1 cellular context compared by ENCODE assay signal in genomic region chr2:119366649-119367471, GRCh38.
A peak's percentile ranks its signal among the peaks of the same experiment; 100 is the strongest.
TF ChIP-seq lines count a peak whose summit lies in the region.

TSS of gene C2orf76 (minus strand) at chr2:119366834. CDS start at chr2:119339959, 26,875 bp downstream.
TSS of gene DBI (plus strand) at chr2:119366977. CDS start at chr2:119367052, 75 bp downstream.

TF ChIP-seq in K562, 482 proteins besides CTCF, POLR2A, EP300 and RAD21 (continued from another document and continues in another):
- TF ChIP-seq ZNF407 (IDR thresholded peaks at IDR 0.05; ENCODE audit: low read depth): no peak
- TF ChIP-seq GATAD2B (IDR thresholded peaks at IDR 0.05; ENCODE audit: borderline replicate concordance): no peak
- no peak for TF ChIP-seq NFIC (IDR thresholded peaks at IDR 0.05)
- peak; percentile 81 for TF ChIP-seq ELF2 (CRISPR knock-in tag; IDR thresholded peaks at IDR 0.05)
- TF ChIP-seq ZNF253 (CRISPR knock-in tag; conservative IDR thresholded peaks at IDR 0.05): no peak
- no peak for TF ChIP-seq STAT5B (CRISPR knock-in tag; IDR thresholded peaks at IDR 0.05)
- peak in 1 of 2 experiments; percentile 74; a peak in 2 of 4 replicates for TF ChIP-seq ZNF639 (CRISPR knock-in tag; conservative IDR thresholded peaks at IDR 0.05 in 1 of 2, IDR thresholded peaks at IDR 0.05 in 1 of 2)
- TF ChIP-seq SRSF1 (IDR thresholded peaks at IDR 0.05; ENCODE audit: low read depth, low read length): no peak
- no peak for TF ChIP-seq KAT2B (IDR thresholded peaks at IDR 0.05; ENCODE audit: low read depth, low read length)
- TF ChIP-seq SPI1 (IDR thresholded peaks at IDR 0.05; ENCODE audit: borderline replicate concordance, low read depth, low read length): no peak
- TF ChIP-seq SAP30 (IDR thresholded peaks at IDR 0.05; ENCODE audit: borderline replicate concordance, insufficient read depth, low read depth, low read length, poor library complexity, severe bottlenecking): no peak
- TF ChIP-seq ARID1B (IDR thresholded peaks at IDR 0.05): 0 out of 2 replicates have a peak, but pooled peaks have one; percentile 14
- peak; percentile 50; the same call in 1 of the 2 replicates for TF ChIP-seq GTF2E2 (tag; IDR thresholded peaks at IDR 0.05)
- no peak for TF ChIP-seq ZNF224 (CRISPR knock-in tag; IDR thresholded peaks at IDR 0.05)
- no peak for TF ChIP-seq NR2F6 (CRISPR knock-in tag; IDR thresholded peaks at IDR 0.05)
- no peak for TF ChIP-seq ZNF174 (CRISPR knock-in tag; IDR thresholded peaks at IDR 0.05)
- no peak for TF ChIP-seq ZNF324 (CRISPR knock-in tag; IDR thresholded peaks at IDR 0.05)
- TF ChIP-seq PML (IDR thresholded peaks at IDR 0.05; ENCODE audit: low read length): peak; percentile 63; the same call in 1 of the 2 replicates
- no peak for TF ChIP-seq IRF2 (CRISPR knock-in tag; IDR thresholded peaks at IDR 0.05)
- no peak for TF ChIP-seq ZNF609 (CRISPR knock-in tag; IDR thresholded peaks at IDR 0.05; ENCODE audit: borderline replicate concordance)
- no peak for TF ChIP-seq ZFP30 (CRISPR knock-in tag; IDR thresholded peaks at IDR 0.05; ENCODE audit: borderline replicate concordance)
- no peak for TF ChIP-seq ILF3 (IDR thresholded peaks at IDR 0.05; ENCODE audit: borderline replicate concordance)
- no peak for TF ChIP-seq ZNF212 (CRISPR knock-in tag; IDR thresholded peaks at IDR 0.05)
- TF ChIP-seq POLR2H (tag; IDR thresholded peaks at IDR 0.05; ENCODE audit: low read depth): peak; percentile 78
- TF ChIP-seq SIN3A (IDR thresholded peaks at IDR 0.05; ENCODE audit: borderline replicate concordance in 2 of 2, control insufficient read depth in 1 of 2, low read depth in 2 of 2, low read length in 2 of 2): peak; percentile 55 to 65; a peak in 2 of 4 replicates
- no peak for TF ChIP-seq ZNF232 (CRISPR knock-in tag; IDR thresholded peaks at IDR 0.05)
- TF ChIP-seq E2F8 (IDR thresholded peaks at IDR 0.05; ENCODE audit: low read depth, partially characterized antibody): no peak
- no peak for TF ChIP-seq HMG20A (CRISPR knock-in tag; conservative IDR thresholded peaks at IDR 0.05)
- peak; percentile 81 for TF ChIP-seq CTBP1 (IDR thresholded peaks at IDR 0.05; ENCODE audit: borderline replicate concordance)
- TF ChIP-seq ETV5 (CRISPR knock-in tag; IDR thresholded peaks at IDR 0.05; ENCODE audit: low read depth): peak; percentile 84; the same call in 1 of the 2 replicates
- no peak for TF ChIP-seq SMAD1 (IDR thresholded peaks at IDR 0.05; ENCODE audit: low read depth, low read length, partially characterized antibody)
- TF ChIP-seq FOXJ3 (CRISPR knock-in tag; IDR thresholded peaks at IDR 0.05): no peak
- no peak for TF ChIP-seq KDM2B (CRISPR knock-in tag; IDR thresholded peaks at IDR 0.05)
- TF ChIP-seq MCM5 (IDR thresholded peaks at IDR 0.05; ENCODE audit: low read depth): no peak
- no peak for TF ChIP-seq BACH1 (tag; IDR thresholded peaks at IDR 0.05)
- no peak for TF ChIP-seq NR4A1 (CRISPR knock-in tag; IDR thresholded peaks at IDR 0.05)
- TF ChIP-seq NR4A1 (tag; IDR thresholded peaks at IDR 0.05): no peak
- TF ChIP-seq MAX (CRISPR knock-in tag; IDR thresholded peaks at IDR 0.05): peak; percentile 80
- TF ChIP-seq CHD2 (IDR thresholded peaks at IDR 0.05; ENCODE audit: low read depth, low read length): peak; percentile 42; the same call in 1 of the 2 replicates
- TF ChIP-seq EZH2 (IDR thresholded peaks at IDR 0.05; ENCODE audit: borderline replicate concordance, low read depth, low read length): no peak
